8 cellular contexts compared by ENCODE assay signal in the genomic region with DNA sequence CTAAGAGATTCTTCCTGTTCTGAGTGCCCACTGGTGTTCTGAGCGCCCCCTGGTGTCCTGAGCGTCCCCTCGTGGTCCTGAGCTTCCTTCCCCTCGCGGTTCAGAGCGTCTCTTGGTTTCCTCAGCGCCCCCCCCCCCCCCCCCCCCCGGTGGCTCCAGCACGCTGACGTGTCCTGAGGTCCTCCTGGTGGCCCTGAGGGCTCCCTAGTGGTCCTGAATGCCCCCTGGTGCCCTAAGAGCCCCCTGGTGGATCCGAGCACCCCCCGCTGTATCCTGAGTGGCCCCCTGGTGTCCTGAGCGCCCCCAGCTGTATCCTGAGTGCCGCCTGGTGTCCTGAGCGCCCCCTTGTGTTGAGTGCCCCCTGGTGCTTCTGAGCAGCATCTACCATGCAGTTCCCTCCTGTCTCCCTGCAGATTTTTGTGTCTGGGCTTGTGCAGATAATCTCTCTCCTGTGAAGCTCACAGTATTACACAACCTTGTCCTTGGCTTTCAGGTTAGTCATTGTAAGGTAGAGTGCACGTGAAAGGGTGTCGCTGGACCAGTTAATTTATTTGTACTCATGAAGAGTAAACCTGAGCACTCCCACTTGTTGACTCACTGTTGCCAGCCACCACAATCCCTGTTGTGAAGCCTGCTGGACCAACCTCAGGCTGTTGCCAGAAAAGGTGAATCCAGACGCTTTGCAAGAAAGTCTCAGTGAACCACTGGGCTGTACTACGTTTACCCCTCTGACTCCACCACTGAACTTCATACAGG.
DNase-seq lines count a peak whose midpoint lies in the region; ATAC-seq and TF ChIP-seq lines count a peak whose summit lies in the region.

No MANE protein-coding gene starts in this region.

- H3K36me3 ChIP-seq in BE2C (no peaks in the 10 kb centered on the region), H7 (replicated peaks; ENCODE audit: control insufficient read depth, insufficient read depth, low read length) (no peaks in the 10 kb centered on the region)

- DNase-seq in BE2C (peak; percentile 44), SKM-1 treated with dmso at 0.1 percent for 144 hours (lab: John Stamatoyannopoulos, UW; ENCODE audit: unreplicated experiment) (peak; percentile 0), H7 (no peak)
- peak; percentile 47 for DNase-seq in stimulated activated CD8-positive, alpha-beta memory T cell treated with anti-CD3 and anti-CD28 coated beads, Interleukin-12 subunit alpha, Interleukin-12 subunit beta, amount 100 ng/mL, for 1 hour (ENCODE audit: low read depth)

- ATAC-seq in GM21619 (IDR thresholded peaks at IDR 0.05; ENCODE audit: unreplicated experiment) = peak; percentile 52
- ATAC-seq in HG03457 (IDR thresholded peaks at IDR 0.05; ENCODE audit: unreplicated experiment) = no peak
- ATAC-seq in HG02588 (IDR thresholded peaks at IDR 0.05; ENCODE audit: unreplicated experiment) = no peak

- no peaks in the 10 kb centered on the region for H3K27me3 Mint-ChIP-seq in activated naive CD4-positive, alpha-beta T cell treated with anti-CD3 and anti-CD28 coated beads, Interleukin-2, amount 50 U/mL, for 24 hours

- H3K4me3 ChIP-seq in BE2C (ENCODE audit: low read depth, low read length) = no peak overlapping the region
- H3K4me3 ChIP-seq in H7 (ENCODE audit: insufficient read depth, low read depth, low read length) = no peak overlapping the region

- H3K4me1 Mint-ChIP-seq in activated naive CD4-positive, alpha-beta T cell treated with anti-CD3 and anti-CD28 coated beads, Interleukin-2, amount 50 U/mL, for 24 hours = peaks cover 20% of the 10 kb centered on the region

- peak; percentile 32; the same call in 1 of the 2 replicates for TF ChIP-seq CTCF in BE2C (IDR thresholded peaks at IDR 0.05; ENCODE audit: low read depth, low read length)

- H3K9me3 ChIP-seq in BE2C = no peaks in the 10 kb centered on the region

- peak overlapping the region; percentile 62 for H3K27ac Mint-ChIP-seq in activated naive CD4-positive, alpha-beta T cell treated with anti-CD3 and anti-CD28 coated beads, Interleukin-2, amount 50 U/mL, for 24 hours

- H3K4me3 Mint-ChIP-seq in activated naive CD4-positive, alpha-beta T cell treated with anti-CD3 and anti-CD28 coated beads, Interleukin-2, amount 50 U/mL, for 24 hours = peak overlapping the region; percentile 58

- no peaks in the 10 kb centered on the region for H3K9me3 Mint-ChIP-seq in activated naive CD4-positive, alpha-beta T cell treated with anti-CD3 and anti-CD28 coated beads, Interleukin-2, amount 50 U/mL, for 24 hours

- no peaks in the 10 kb centered on the region for H3K27me3 ChIP-seq in BE2C
- no peaks in the 10 kb centered on the region for H3K27me3 ChIP-seq in H7 (ENCODE audit: control insufficient read depth, insufficient read depth, low read length)

- no peaks in the 10 kb centered on the region for H3K4me1 ChIP-seq in BE2C

- H3K36me3 Mint-ChIP-seq in activated naive CD4-positive, alpha-beta T cell treated with anti-CD3 and anti-CD28 coated beads, Interleukin-2, amount 50 U/mL, for 24 hours = no peaks in the 10 kb centered on the region
